14 cellular contexts compared by ENCODE assay signal in genomic region chr9:121612511-121612998, GRCh38. TPM values are rescaled to one million over a fixed set of nuclear protein-coding genes. Genes with fewer than 3 reads are reported as not detected.
DNase-seq lines count a peak whose midpoint lies in the region; ATAC-seq and TF ChIP-seq lines count a peak whose summit lies in the region.
"Had no signal": no experiment of that assay in that cellular context is flagged by ENCODE, and none has a peak within 500 bp of the region (broad histone marks: within the 10 kb centered on the region; RNA-seq: fewer than 3 reads in every experiment).

No MANE protein-coding gene starts in this region.

- H3K9me3 ChIP-seq in right atrium auricular region (no peaks in the 10 kb centered on the region), neuronal stem cell (replicated peaks in 1 of 2; ENCODE audit: control insufficient read depth in 2 of 2, insufficient read depth in 1 of 2, low read depth in 1 of 2, low read length in 2 of 2) (no peaks in the 10 kb centered on the region)
- H3K9me3 ChIP-seq in CD4-positive, alpha-beta T cell (ENCODE audit: control insufficient read depth, low read length) = no peaks in the 10 kb centered on the region

- POLR2A ChIA-PET in RWPE1 (lab: Yijun Ruan, JAX; ENCODE audit: low non-redundant PET) = interaction anchor here (0.7 kb wide), 1 partner anchor 51 kb away, joined by 3 read pairs; no protein-coding TSS in a partner anchor
- POLR2A ChIA-PET in CD4-positive, alpha-beta T cell (lab: Charles Lee) = no interaction called here

- CTCF ChIA-PET in RWPE1 (lab: Yijun Ruan, JAX) = interaction anchor here (0.6 to 1.5 kb wide), 6 partner anchors 62 to 487 kb away, joined by 3 to 8 read pairs (median 4); no protein-coding TSS in a partner anchor
- CTCF ChIA-PET in CD4-positive, alpha-beta T cell (lab: Charles Lee) = no interaction called here

- no CpG with 5 or more reads among the region's 9 CpGs for WGBS in neuronal stem cell (ENCODE audit: extremely low coverage in 2 of 2, insufficient read length in 2 of 2, insufficient replicate concordance in 1 of 2), 2 donors

- H3K27me3 Mint-ChIP-seq in CD4-positive, alpha-beta T cell = peaks cover 62% of the 10 kb centered on the region

- no peak overlapping the region for H3K14ac ChIP-seq in neuronal stem cell (ENCODE audit: low read length)

- no peaks in the 10 kb centered on the region for H3K79me1 ChIP-seq in neuronal stem cell (ENCODE audit: low read depth, low read length)

- H3K9ac ChIP-seq in neuronal stem cell (ENCODE audit: low read depth, low read length, poor library complexity) = no peak overlapping the region

- no peak for TF ChIP-seq CTCF in RWPE1 (conservative IDR thresholded peaks at IDR 0.05; ENCODE audit: low read depth)
- TF ChIP-seq CTCF in right atrium auricular region (IDR thresholded peaks at IDR 0.05) = no peak
- no peak for TF ChIP-seq CTCF in CD4-positive, alpha-beta T cell (IDR thresholded peaks at IDR 0.05)

- ATAC-seq in sciatic nerve = peak; percentile 40
- no peak for ATAC-seq in CD4-positive, alpha-beta T cell (ENCODE audit: poor library complexity)
- ATAC-seq: natural killer cell had no signal

- no peak overlapping the region for H3K4me2 ChIP-seq in neuronal stem cell (ENCODE audit: insufficient read depth, low read length, poor library complexity, severe bottlenecking)

- intact Hi-C loops in sciatic nerve (cut with DNase I) = no loop called here
- intact Hi-C loops in CD4-positive, alpha-beta T cell (cut with DNase I, micrococcal nuclease) = no loop called here

- H3K4me1 Mint-ChIP-seq in CD4-positive, alpha-beta T cell (ENCODE audit: low read depth) = peaks cover 16% of the 10 kb centered on the region

- no peak overlapping the region for H2BK15ac ChIP-seq in neuronal stem cell (ENCODE audit: low read length)

- no peaks in the 10 kb centered on the region for H3K36me3 ChIP-seq in H7 (replicated peaks; ENCODE audit: control insufficient read depth, insufficient read depth, low read length)
- H3K36me3 ChIP-seq in right atrium auricular region = no peaks in the 10 kb centered on the region
- H3K36me3 ChIP-seq in neuronal stem cell (replicated peaks in 1 of 2; ENCODE audit: control insufficient read depth in 2 of 2, insufficient read depth in 2 of 2, low read length in 2 of 2) = no peaks in the 10 kb centered on the region

- peak; percentile 71 for DNase-seq in H7
- peak; percentile 86 for DNase-seq in RWPE1 (ENCODE audit: low spot score)
- DNase-seq in right atrium auricular region (ENCODE audit: low spot score) = no peak
- DNase-seq in sciatic nerve (ENCODE audit: low spot score) = no peak
- no peak for DNase-seq in inferior parietal cortex (ENCODE audit: extremely low spot score)
- DNase-seq in neuronal stem cell (ENCODE audit: low spot score) = no peak
- no peak for DNase-seq in CD4-positive, alpha-beta T cell
- no peak for DNase-seq in MV-4-11 (lab: John Stamatoyannopoulos, UW)
- DNase-seq: activated B cell treated with CpG ODN at 0.5 μM for 24 hours; COR-L47; natural killer cell; stimulated activated CD4-positive, alpha-beta T cell treated with anti-CD3 and anti-CD28 coated beads, Interleukin-1b, Interleukin-23, amount 100 ng/mL, for 48 hours; substantia nigra had no signal

- H2AFZ ChIP-seq in neuronal stem cell (ENCODE audit: low read length) = no peak overlapping the region

- peak overlapping the region; percentile 90 for H3K27ac ChIP-seq in RWPE1
- peak overlapping the region; percentile 66 to 75 for H3K27ac ChIP-seq in right atrium auricular region
- H3K27ac ChIP-seq in neuronal stem cell (replicated peaks; ENCODE audit: low read length) = no peak overlapping the region
- no peak overlapping the region for H3K27ac ChIP-seq in CD4-positive, alpha-beta T cell (ENCODE audit: low read depth, low read length)

- no peaks in the 10 kb centered on the region for H3K9me3 Mint-ChIP-seq in CD4-positive, alpha-beta T cell
- H3K9me3 Mint-ChIP-seq: activated B cell treated with CpG ODN at 0.5 μM for 24 hours; activated T-helper 2 cell treated with anti-CD3 and anti-CD28 coated beads, Interferon-gamma antibody, Interleukin-2, Interleukin-4, amounts not matched to agents 10 μg/mL and 5 μg/mL and 100 μg/mL, durations not matched to agents 14 hours and 24 hours and 36 hours; natural killer cell had no signal

- H3K36me3 Mint-ChIP-seq in CD4-positive, alpha-beta T cell (ENCODE audit: low read depth) = no peaks in the 10 kb centered on the region
- H3K36me3 Mint-ChIP-seq: natural killer cell had no signal

- no peak overlapping the region for H3K4ac ChIP-seq in neuronal stem cell (ENCODE audit: low read length)

- H4K8ac ChIP-seq in neuronal stem cell (ENCODE audit: low read depth, low read length) = no peak overlapping the region

- H2BK120ac ChIP-seq in neuronal stem cell (ENCODE audit: low read depth, low read length) = no peak overlapping the region

- H3K4me3 Mint-ChIP-seq in CD4-positive, alpha-beta T cell = no peak overlapping the region
- H3K4me3 Mint-ChIP-seq: natural killer cell had no signal

- H3K27me3 ChIP-seq in H7 (ENCODE audit: control insufficient read depth, insufficient read depth, low read length) (no peaks in the 10 kb centered on the region), right atrium auricular region (no peaks in the 10 kb centered on the region), neuronal stem cell (ENCODE audit: control insufficient read depth in 3 of 3, insufficient read depth in 3 of 3, low read depth in 1 of 3, low read length in 3 of 3) (peaks cover 0 to 8% (median 0%) of the 10 kb centered on the region in 3 experiments)
- H3K27me3 ChIP-seq in CD4-positive, alpha-beta T cell (ENCODE audit: control insufficient read depth, insufficient read depth, low read length) = peaks cover 26% of the 10 kb centered on the region

- H3K4me1 ChIP-seq in right atrium auricular region (peaks cover 0 to 77% of the 10 kb centered on the region in 2 donors), neuronal stem cell (ENCODE audit: control insufficient read depth in 2 of 2, insufficient read depth in 1 of 2, low read depth in 1 of 2, low read length in 2 of 2) (peaks cover 2 to 14% of the 10 kb centered on the region in 2 donors)

- H2BK12ac ChIP-seq in neuronal stem cell (ENCODE audit: low read length) = no peak overlapping the region

- no peak overlapping the region for H3K4me3 ChIP-seq in H7 (ENCODE audit: insufficient read depth, low read depth, low read length)
- H3K4me3 ChIP-seq in right atrium auricular region = no peak overlapping the region
- H3K4me3 ChIP-seq in neuronal stem cell (ENCODE audit: low read length in 2 of 2) = no peak overlapping the region

- H4K91ac ChIP-seq in neuronal stem cell (ENCODE audit: low read depth, low read length, poor library complexity) = no peak overlapping the region

- H2AK5ac ChIP-seq in neuronal stem cell (ENCODE audit: low read depth, low read length) = no peak overlapping the region

- no peak overlapping the region for H3K18ac ChIP-seq in neuronal stem cell (ENCODE audit: low read length)

- H3K27ac Mint-ChIP-seq in CD4-positive, alpha-beta T cell = no peak overlapping the region
- H3K27ac Mint-ChIP-seq: activated B cell treated with CpG ODN at 0.5 μM for 24 hours; activated T-helper 2 cell treated with anti-CD3 and anti-CD28 coated beads, Interferon-gamma antibody, Interleukin-2, Interleukin-4, amounts not matched to agents 10 μg/mL and 5 μg/mL and 100 μg/mL, durations not matched to agents 14 hours and 24 hours and 36 hours; natural killer cell had no signal

- H2BK5ac ChIP-seq in neuronal stem cell (ENCODE audit: low read length) = no peak overlapping the region

- no peak overlapping the region for H3K23ac ChIP-seq in neuronal stem cell (ENCODE audit: low read depth, low read length, poor library complexity)

RNA-seq across cellular contexts. Expression of gene DAB2IP, which starts 38.9 kb away (rescaled TPM):
- total RNA-seq in H7 (2014; rRNA removed; shearing (Covaris generic)) = 24.1 and 34.6 TPM in 2 replicates
- total RNA-seq in right atrium auricular region (10 to 100 TPM; 38.0 to 47.0 TPM), sciatic nerve (70.7 TPM)
- 28.9 TPM for polyA plus RNA-seq in neuronal stem cell (2013, experiment 1 of 2)
- polyA plus RNA-seq in neuronal stem cell (2013, experiment 2 of 2) = 29.1 TPM
- under 1 TPM in 1 of 2 experiments, not detected in 1; 0.06 TPM for total RNA-seq in CD4-positive, alpha-beta T cell
- total RNA-seq: activated T-helper 2 cell treated with anti-CD3 and anti-CD28 coated beads, Interferon-gamma antibody, Interleukin-2, Interleukin-4, amounts not matched to agents 10 μg/mL and 5 μg/mL and 100 μg/mL, durations not matched to agents 14 hours and 24 hours and 36 hours had no signal

Comparison
In these comparisons a context has a peak if more than half of its experiments do, and no peak if none do; other contexts are left out.
1. DNase-seq: peak in H7 (single experiment) and RWPE1 (single experiment); none in right atrium auricular region (single experiment), sciatic nerve (single experiment), inferior parietal cortex (single experiment), neuronal stem cell (single experiment), CD4-positive, alpha-beta T cell (0 of 10) and MV-4-11 (single experiment).
2. H3K27ac ChIP-seq: peak in RWPE1 (single experiment) and right atrium auricular region (2 of 2); none in neuronal stem cell (single experiment) and CD4-positive, alpha-beta T cell (single experiment).
3. RNA of gene DAB2IP, which starts 38.9 kb away (total RNA-seq): 70.7 TPM in sciatic nerve (single experiment), 38.0 to 47.0 TPM in right atrium auricular region and 24.1 to 34.6 TPM in H7; 0.06 TPM in CD4-positive, alpha-beta T cell; every median in the first group is over 10 times any median in the second.